In genomic region chr20:48825551-48825885, GRCh38 we compare ENCODE assay signal across 8 cellular contexts. TPM values are rescaled to one million over a fixed set of nuclear protein-coding genes. Genes with fewer than 3 reads are reported as not detected.
DNase-seq lines count a peak whose midpoint lies in the region; ATAC-seq and TF ChIP-seq lines count a peak whose summit lies in the region.

No MANE protein-coding gene starts in this region.

- H3K36me3 ChIP-seq in BLaER1 treated with 17β-estradiol and CSF1 and Interleukin-3, amounts not matched to agents 10 nM and 100 nM: peaks cover 0 to 23% (median 0%) of the 10 kb centered on the region in 11 experiments; a peak in 6 of 22 replicates
- no peaks in the 10 kb centered on the region for H3K36me3 ChIP-seq in HUES48 (ENCODE audit: control insufficient read depth, insufficient read depth, low read length)

- peak overlapping the region in 7 of 11 experiments; percentile 76 to 96 (median 94); a peak in 13 of 22 replicates for H3K4me2 ChIP-seq in BLaER1 treated with 17β-estradiol and CSF1 and Interleukin-3, amounts not matched to agents 10 nM and 100 nM

- peak overlapping the region; percentile 99 for H3K4me3 Mint-ChIP-seq in natural killer cell

- peaks cover 62 to 80% (median 72%) of the 10 kb centered on the region in 10 experiments for H3K4me1 ChIP-seq in BLaER1 treated with 17β-estradiol and CSF1 and Interleukin-3, amounts not matched to agents 10 nM and 100 nM
- H3K4me1 ChIP-seq in HUES48 (ENCODE audit: control insufficient read depth, insufficient read depth, low read length): peaks cover 9% of the 10 kb centered on the region; the same call in 1 of the 2 replicates

- no peaks in the 10 kb centered on the region for H3K9me3 Mint-ChIP-seq in natural killer cell

- intact Hi-C loops in natural killer cell (cut with micrococcal nuclease): loop anchor here (2.0 to 10.0 kb wide), 3 partner anchors 65 to 141 kb away; no protein-coding TSS in a partner anchor

- H3K27ac Mint-ChIP-seq in natural killer cell: no peak overlapping the region

- peaks cover 0 to 56% (median 23%) of the 10 kb centered on the region in 11 experiments; a peak in 14 of 22 replicates for H4K20me1 ChIP-seq in BLaER1 treated with 17β-estradiol and CSF1 and Interleukin-3, amounts not matched to agents 10 nM and 100 nM

- ATAC-seq in natural killer cell (no peak), GM19452 (IDR thresholded peaks at IDR 0.05; ENCODE audit: unreplicated experiment) (no peak), GM21723 (IDR thresholded peaks at IDR 0.05; ENCODE audit: unreplicated experiment) (no peak)

- H3K36me3 Mint-ChIP-seq in natural killer cell: no peaks in the 10 kb centered on the region

- H3K9me3 ChIP-seq in BLaER1 treated with 17β-estradiol and CSF1 and Interleukin-3, amounts not matched to agents 10 nM and 100 nM (replicated peaks in 1 of 11): no peaks in the 10 kb centered on the region
- no peaks in the 10 kb centered on the region for H3K9me3 ChIP-seq in HUES48 (ENCODE audit: control insufficient read depth, insufficient read depth, low read length)

- H3K27me3 ChIP-seq in BLaER1 treated with 17β-estradiol and CSF1 and Interleukin-3, amounts not matched to agents 10 nM and 100 nM: peaks cover 0 to 56% (median 46%) of the 10 kb centered on the region in 11 experiments; a peak in 18 of 22 replicates
- H3K27me3 ChIP-seq in HUES48 (ENCODE audit: control insufficient read depth, insufficient read depth, low read length): peaks cover 63% of the 10 kb centered on the region

- H3K4me3 ChIP-seq in BLaER1 treated with 17β-estradiol and CSF1 and Interleukin-3, amounts not matched to agents 10 nM and 100 nM: peak overlapping the region in 6 of 10 experiments; percentile 78 to 98 (median 94); a peak in 10 of 20 replicates
- no peak overlapping the region for H3K4me3 ChIP-seq in HUES48 (ENCODE audit: low read depth, low read length)

- no peak for TF ChIP-seq CTCF in natural killer cell (IDR thresholded peaks at IDR 0.05)

- DNase-seq in natural killer cell (no peak), LoVo (ENCODE audit: low spot score) (no peak), C1 segment of cervical spinal cord (lab: John Stamatoyannopoulos, UW) (no peak)

- H3K27me3 Mint-ChIP-seq in natural killer cell (ENCODE audit: low read depth in 2 of 2): no peaks in the 10 kb centered on the region

- peak overlapping the region in 4 of 11 experiments; percentile 82 to 98 (median 92); a peak in 8 of 22 replicates for H3K9ac ChIP-seq in BLaER1 treated with 17β-estradiol and CSF1 and Interleukin-3, amounts not matched to agents 10 nM and 100 nM
- no peak overlapping the region for H3K9ac ChIP-seq in HUES48 (ENCODE audit: low read depth, low read length)

- H3K4me1 Mint-ChIP-seq in natural killer cell: peaks cover 58 to 74% of the 10 kb centered on the region in 2 donors

- H3K27ac ChIP-seq in BLaER1 treated with 17β-estradiol and CSF1 and Interleukin-3, amounts not matched to agents 10 nM and 100 nM: peak overlapping the region in 3 of 11 experiments; percentile 13 to 88 (median 76); a peak in 4 of 22 replicates
- H3K27ac ChIP-seq in HUES48 (ENCODE audit: low read depth, low read length): peak overlapping the region; percentile 69
- H3K27ac ChIP-seq in cingulate gyrus (ENCODE audit: low read depth, low read length): peak overlapping the region; percentile 88

RNA-seq across cellular contexts. Expression of gene PREX1, which starts 2.3 kb away (rescaled TPM):
- total RNA-seq in natural killer cell: 100 to 1,000 TPM; 382 to 392 (median 389) TPM
